Comparison of ENCODE assay signal across 19 cellular contexts in genomic region chr1:214125819-214126218, GRCh38.
A peak's percentile ranks its signal among the peaks of the same experiment; 100 is the strongest.
DNase-seq lines count a peak whose midpoint lies in the region; ATAC-seq and TF ChIP-seq lines count a peak whose summit lies in the region.
"Had no signal": no experiment of that assay in that cellular context is flagged by ENCODE, and none has a peak within 500 bp of the region (broad histone marks: within the 10 kb centered on the region; RNA-seq: fewer than 3 reads in every experiment).

No MANE protein-coding gene starts in this region.

- no peak overlapping the region for H3K9ac ChIP-seq in endocrine pancreas (ENCODE audit: control insufficient read depth, insufficient read depth, low read length)
- H3K9ac ChIP-seq: BLaER1 had no signal

- CTCF ChIA-PET in HEK293 (lab: Yijun Ruan, JAX) = interaction anchor here (0.6 to 1.4 kb wide), 8 partner anchors 11 to 1003 kb away, joined by 3 to 5 read pairs (median 3); no protein-coding TSS in a partner anchor
- CTCF ChIA-PET in activated CD4-positive, alpha-beta T cell treated with anti-CD3 and anti-CD28 coated beads for 36 hours (lab: Charles Lee) = interaction anchor here (1.1 kb wide), 1 partner anchor 753 kb away, joined by 3 read pairs; no protein-coding TSS in a partner anchor

- H3K4me3 ChIP-seq in HEK293 (ENCODE audit: low read depth, low read length) = no peak overlapping the region
- peak overlapping the region; percentile 32 for H3K4me3 ChIP-seq in endocrine pancreas (ENCODE audit: control insufficient read depth, insufficient read depth, low read length)
- no peak overlapping the region for H3K4me3 ChIP-seq in right lobe of liver
- H3K4me3 ChIP-seq: BLaER1, GM12878, GM23338 had no signal

- no peaks in the 10 kb centered on the region for H3K36me3 Mint-ChIP-seq in activated CD4-positive, alpha-beta T cell treated with anti-CD3 and anti-CD28 coated beads for 36 hours (ENCODE audit: low read depth)
- H3K36me3 Mint-ChIP-seq: CD4-positive, CD25-positive, alpha-beta regulatory T cell; CD8-positive, alpha-beta T cell had no signal

- DNase-seq in right lobe of liver (no peak), foreskin melanocyte (no peak)
- DNase-seq in activated CD4-positive, alpha-beta T cell treated with anti-CD3 and anti-CD28 coated beads for 36 hours = no peak
- DNase-seq: Caco-2; CD4-positive, CD25-positive, alpha-beta regulatory T cell; CD8-positive, alpha-beta T cell; DMS153; DND-41; H9 had no signal

- no peak for TF ChIP-seq POLR2A in right lobe of liver (IDR thresholded peaks at IDR 0.05)

- no peak overlapping the region for H3K4me3 Mint-ChIP-seq in activated CD4-positive, alpha-beta T cell treated with anti-CD3 and anti-CD28 coated beads for 36 hours
- H3K4me3 Mint-ChIP-seq: B cell; CD4-positive, CD25-positive, alpha-beta regulatory T cell; CD8-positive, alpha-beta T cell; GM23338; H9 had no signal

- intact Hi-C loops in right lobe of liver (cut with DNase I) = no loop called here
- intact Hi-C loops in activated CD4-positive, alpha-beta T cell treated with anti-CD3 and anti-CD28 coated beads for 36 hours (cut with DNase I, micrococcal nuclease) = loop anchor here in 1 of 2 experiments (10.0 kb wide), 1 partner anchor 1001 kb away; no protein-coding TSS in a partner anchor

- ATAC-seq in right lobe of liver = no peak
- no peak for ATAC-seq in activated CD4-positive, alpha-beta T cell treated with anti-CD3 and anti-CD28 coated beads for 36 hours
- no peak for ATAC-seq in GM19463 (IDR thresholded peaks at IDR 0.05; ENCODE audit: unreplicated experiment)
- ATAC-seq: CD8-positive, alpha-beta T cell; GM12878; GM23338; HCT116 had no signal

- H3K27ac ChIP-seq in HEK293 (ENCODE audit: extremely low read depth, low read depth, low read length) = no peak overlapping the region
- peak overlapping the region in 2 of 3 donors; percentile 73 to 90 for H3K27ac ChIP-seq in right lobe of liver
- H3K27ac ChIP-seq: 22Rv1, BLaER1, C4-2B had no signal

- H3K9me3 Mint-ChIP-seq in activated CD4-positive, alpha-beta T cell treated with anti-CD3 and anti-CD28 coated beads for 36 hours (ENCODE audit: low read depth) = no peaks in the 10 kb centered on the region
- H3K9me3 Mint-ChIP-seq: CD8-positive, alpha-beta T cell; GM23338; H9 had no signal

- POLR2A ChIA-PET in HEK293 (lab: Yijun Ruan, JAX) = no interaction called here
- POLR2A ChIA-PET in activated CD4-positive, alpha-beta T cell treated with anti-CD3 and anti-CD28 coated beads for 36 hours (lab: Charles Lee) = no interaction called here

- H3K27ac Mint-ChIP-seq in activated CD4-positive, alpha-beta T cell treated with anti-CD3 and anti-CD28 coated beads for 36 hours = no peak overlapping the region
- H3K27ac Mint-ChIP-seq: B cell; CD4-positive, CD25-positive, alpha-beta regulatory T cell; CD8-positive, alpha-beta T cell; GM23338; H9 had no signal

- TF ChIP-seq CTCF in HEK293 (tag by site-specific recombination; IDR thresholded peaks at IDR 0.05) (no peak), right lobe of liver (IDR thresholded peaks at IDR 0.05) (no peak)

- H3K27me3 ChIP-seq in endocrine pancreas (ENCODE audit: control insufficient read depth, insufficient read depth, low read length) (no peaks in the 10 kb centered on the region), right lobe of liver (no peaks in the 10 kb centered on the region)
- H3K27me3 ChIP-seq: BLaER1 had no signal

- H3K9me3 ChIP-seq in HEK293 (ENCODE audit: control insufficient read depth, insufficient read depth, low read depth, low read length) = no peaks in the 10 kb centered on the region
- H3K9me3 ChIP-seq in endocrine pancreas (ENCODE audit: control insufficient read depth, low read length) = no peaks in the 10 kb centered on the region
- H3K9me3 ChIP-seq in right lobe of liver = no peaks in the 10 kb centered on the region
- H3K9me3 ChIP-seq: BLaER1, Caco-2 had no signal

- H3K4me1 ChIP-seq in HEK293 (ENCODE audit: control insufficient read depth, insufficient read depth, low read length) (peaks cover 6% of the 10 kb centered on the region; the same call in 1 of the 2 replicates), endocrine pancreas (ENCODE audit: control insufficient read depth, insufficient read depth, low read length) (no peaks in the 10 kb centered on the region), right lobe of liver (peaks cover 0 to 50% (median 9%) of the 10 kb centered on the region in 4 donors)

- WGBS in right lobe of liver (ENCODE audit: insufficient coverage, low coverage, low lambda C conversion rate, missing lambda C conversion rate) = 42% methylated on average over 1 of the region's 1 CpG

- peaks cover 2% of the 10 kb centered on the region for H3K27me3 Mint-ChIP-seq in activated CD4-positive, alpha-beta T cell treated with anti-CD3 and anti-CD28 coated beads for 36 hours

- no peaks in the 10 kb centered on the region for H3K36me3 ChIP-seq in HEK293 (ENCODE audit: control insufficient read depth in 2 of 2, insufficient read depth in 1 of 2, low read length in 2 of 2)
- no peaks in the 10 kb centered on the region for H3K36me3 ChIP-seq in endocrine pancreas (ENCODE audit: control insufficient read depth, insufficient read depth, low read length)
- no peaks in the 10 kb centered on the region for H3K36me3 ChIP-seq in right lobe of liver
- H3K36me3 ChIP-seq: BLaER1 had no signal

- peaks cover 3% of the 10 kb centered on the region for H3K4me1 Mint-ChIP-seq in activated CD4-positive, alpha-beta T cell treated with anti-CD3 and anti-CD28 coated beads for 36 hours
- H3K4me1 Mint-ChIP-seq: B cell had no signal

TF ChIP-seq in HEK293, 187 proteins besides CTCF, POLR2A, EP300 and RAD21:
- no peak for TF ChIP-seq ZNF629 (tag by site-specific recombination; IDR thresholded peaks at IDR 0.05)
- TF ChIP-seq ZNF488 (tag by site-specific recombination; IDR thresholded peaks at IDR 0.05) = no peak
- 0 out of 2 replicates have a peak, but pooled peaks have one; percentile 15 for TF ChIP-seq YY1 (tag by site-specific recombination; IDR thresholded peaks at IDR 0.05)
- TF ChIP-seq ZNF571 (tag by site-specific recombination; IDR thresholded peaks at IDR 0.05) = no peak
